Comparison of ENCODE assay signal across 7 cellular contexts in genomic region chr10:124193309-124193696, GRCh38.
"Had no signal": no experiment of that assay in that cellular context is flagged by ENCODE, and none has a peak within 500 bp of the region (broad histone marks: within the 10 kb centered on the region; RNA-seq: fewer than 3 reads in every experiment).

No MANE protein-coding gene starts in this region.

- H3K27ac Mint-ChIP-seq: GM23338, H9, HFFc6, IgD-negative memory B cell had no signal

- H3K27ac ChIP-seq: HL-60 had no signal

- H2AFZ ChIP-seq: GM23338 had no signal

- H3K9me3 Mint-ChIP-seq: GM23338 had no signal

- ATAC-seq: GM23338, HepG2 had no signal

- DNase-seq: H9, HCEC 1CT, HFFc6 had no signal

- H3K4me2 ChIP-seq: GM23338 had no signal

- H3K4me3 Mint-ChIP-seq: GM23338, H9, HFFc6, IgD-negative memory B cell had no signal

- H3K4me3 ChIP-seq: GM23338 had no signal
